23 cellular contexts compared by ENCODE assay signal in the genomic region with DNA sequence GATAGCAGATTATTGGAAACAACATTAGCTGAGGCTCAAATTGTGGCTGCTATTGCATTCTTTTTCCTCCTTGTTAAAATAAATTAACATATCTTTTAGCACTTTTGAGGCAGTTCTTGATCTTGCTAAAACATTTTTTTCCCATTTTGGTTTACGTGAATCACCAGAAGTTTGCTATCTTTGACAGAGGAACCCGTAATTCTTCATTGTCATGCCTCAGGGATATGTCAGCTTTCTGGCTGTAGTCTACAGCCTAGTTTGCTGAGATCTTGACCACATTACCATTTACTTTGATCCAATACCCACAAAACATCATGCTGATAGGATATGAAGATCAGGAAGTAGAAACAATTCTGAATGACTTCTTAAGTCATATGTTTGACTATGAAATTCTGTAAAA.
"Had no signal": no experiment of that assay in that cellular context is flagged by ENCODE, and none has a peak within 500 bp of the region (broad histone marks: within the 10 kb centered on the region; RNA-seq: fewer than 3 reads in every experiment).

No MANE protein-coding gene starts in this region.

- H3K4me3 ChIP-seq: adrenal gland had no signal

- DNase-seq: activated CD4-positive, alpha-beta memory T cell treated with anti-CD3 and anti-CD28 coated beads, Interleukin-2, amount 10 ng/mL, durations not matched to agents 7 days and 5 days; activated CD4-positive, alpha-beta T cell treated with anti-CD3 and anti-CD28 coated beads for 36 hours; activated CD4-positive, alpha-beta T cell treated with anti-CD3 and anti-CD28 coated beads, Interleukin-2, amount 50 U/mL, for 1 hour; activated gamma-delta T cell treated with Interleukin-2 at 50 U/mL for 16 hours; activated naive CD4-positive, alpha-beta T cell treated with anti-CD3 and anti-CD28 coated beads, Interleukin-2, amount 10 ng/mL, durations not matched to agents 7 days and 5 days; activated naive CD8-positive, alpha-beta T cell treated with anti-CD3 and anti-CD28 coated beads for 36 hours; activated T-cell treated with anti-CD3 and anti-CD28 coated beads for 4 hours; activated T-cell treated with anti-CD3 and anti-CD28 coated beads, Interleukin-2, amount 50 U/mL, for 48 hours; adrenal gland; aorta; MM.1S; NCI-H1105; NCI-H1436; NCI-H1694 treated with DMSO at 0.1 percent for 48 hours; NCI-H2029 treated with DMSO at 0.1 percent for 48 hours; NCI-H345; NCI-H510A; NCI-H526 treated with DMSO at 0.1 percent for 48 hours; NCI-H82; SIG-M5; T-helper 2 cell had no signal

- H3K9me3 ChIP-seq: adrenal gland had no signal

- H3K27ac ChIP-seq: adrenal gland, VCaP had no signal

- ATAC-seq: activated CD4-positive, alpha-beta T cell treated with anti-CD3 and anti-CD28 coated beads for 36 hours; activated T-helper 17 cell treated with anti-CD3 and anti-CD28 coated beads, Interleukin-2, amount 50 U/mL, for 72 hours had no signal

- H3K4me1 ChIP-seq: adrenal gland had no signal

- H3K36me3 ChIP-seq: adrenal gland had no signal

- H3K27me3 ChIP-seq: adrenal gland had no signal
